Comparison of ENCODE assay signal across 8 cellular contexts in the genomic region with DNA sequence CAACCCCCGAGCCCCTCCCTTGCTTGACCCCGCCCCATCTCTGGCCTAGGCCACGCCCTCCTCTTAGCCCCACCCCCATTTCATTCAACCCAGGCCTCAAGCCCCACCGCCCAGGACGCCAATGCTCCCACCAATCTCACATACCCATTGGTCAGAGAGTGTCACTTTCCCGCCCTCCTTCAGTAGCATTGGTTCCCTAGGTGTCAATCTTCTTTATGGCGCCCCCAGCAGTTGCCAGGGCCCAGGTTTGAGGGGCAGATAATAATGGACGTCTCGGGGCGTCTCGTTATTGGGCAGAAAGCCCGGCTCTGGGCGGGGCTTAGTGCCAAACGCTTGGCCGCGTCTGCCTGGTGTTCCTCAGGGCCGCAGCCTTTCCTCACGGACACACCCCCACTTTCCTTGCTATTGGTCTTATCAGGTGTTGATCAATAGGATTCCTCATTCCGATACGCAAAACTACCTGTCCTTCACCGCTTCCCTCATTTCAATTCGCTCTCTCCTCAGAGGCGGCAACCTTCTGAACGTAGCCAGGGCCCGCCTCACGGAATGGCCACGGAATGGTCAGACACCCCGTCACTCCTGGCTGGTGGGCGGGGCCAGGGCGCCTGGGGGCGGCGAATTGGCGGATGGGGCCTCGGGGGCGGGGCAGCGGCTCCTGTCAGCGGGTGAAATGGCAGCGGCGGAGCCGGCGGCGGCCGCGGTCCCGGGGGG. TPM values are rescaled to one million over a fixed set of nuclear protein-coding genes. Genes with fewer than 3 reads are reported as not detected.
DNase-seq lines count a peak whose midpoint lies in the region; ATAC-seq and TF ChIP-seq lines count a peak whose summit lies in the region.

A gene (plus strand): TSS at position 658 of the 711 bp plus-strand sequence. CDS start 16,325 bp downstream, outside the sequence.

- H3K4me1 ChIP-seq in iPS DF 6.9 (ENCODE audit: control insufficient read depth, insufficient read depth, low read length) (peaks cover 4% of the 10 kb centered on the region; the same call in 1 of the 2 replicates), sigmoid colon (peaks cover 0 to 39% (median 32%) of the 10 kb centered on the region in 4 donors)

- peak within 1 kb of the TSS; percentile 64; the same call in 1 of the 2 replicates for H3K4me3 ChIP-seq in iPS DF 6.9 (ENCODE audit: low read length)
- H3K4me3 ChIP-seq in sigmoid colon = peak within 1 kb of the TSS; percentile 70 to 100 (median 90)

- H3K27ac ChIP-seq in 22Rv1 = peak within 1 kb of the TSS; percentile 37
- no peak within 1 kb of the TSS for H3K27ac ChIP-seq in iPS DF 6.9 (ENCODE audit: low read length)
- H3K27ac ChIP-seq in sigmoid colon = peak within 1 kb of the TSS in 3 of 4 donors; percentile 51 to 58 (median 55)

- TF ChIP-seq POLR2A in sigmoid colon (IDR thresholded peaks at IDR 0.05) = no peak

- TF ChIP-seq EP300 in sigmoid colon (IDR thresholded peaks at IDR 0.05) = no peak

- H3K36me3 ChIP-seq in iPS DF 6.9 (ENCODE audit: control insufficient read depth, insufficient read depth, low read length) (no peaks in the 10 kb centered on the region), sigmoid colon (no peaks in the 10 kb centered on the region)

- ATAC-seq in GM18519 (IDR thresholded peaks at IDR 0.05; ENCODE audit: low FRiP score, unreplicated experiment) (peak; percentile 86), HG03066 (IDR thresholded peaks at IDR 0.05; ENCODE audit: low read depth, unreplicated experiment) (peak; percentile 89)

- H3K27me3 ChIP-seq in iPS DF 6.9 (ENCODE audit: control insufficient read depth, insufficient read depth, low read length) (no peaks in the 10 kb centered on the region), sigmoid colon (peaks cover 0 to 4% (median 0%) of the 10 kb centered on the region in 3 donors)

- no CpG with 5 or more reads among the region's 45 CpGs for WGBS in iPS DF 6.9 (ENCODE audit: insufficient coverage, insufficient read length)
- 0 to 1% methylated on average over 45 of the region's 45 CpGs for WGBS in sigmoid colon, 2 donors

- H3K9me3 ChIP-seq in iPS DF 6.9 (ENCODE audit: control insufficient read depth, insufficient read depth, low read length) (no peaks in the 10 kb centered on the region), sigmoid colon (no peaks in the 10 kb centered on the region)

- TF ChIP-seq CTCF in 22Rv1 (IDR thresholded peaks at IDR 0.05) = no peak
- TF ChIP-seq CTCF in sigmoid colon (IDR thresholded peaks at IDR 0.05) = no peak

- intact Hi-C loops in sigmoid colon (cut with DNase I) = loop anchor here (1.0 kb wide), 1 partner anchor 74 kb away; a partner anchor contains a TSS

- DNase-seq in NCI-H2107 treated with DMSO at 0.1 percent for 48 hours (lab: John Stamatoyannopoulos, UW; ENCODE audit: unreplicated experiment) = peak; percentile 100
- DNase-seq in UCSD-AML1 (lab: John Stamatoyannopoulos, UW; ENCODE audit: unreplicated experiment) = peak; percentile 100
- peak; percentile 100 for DNase-seq in brain pericyte (ENCODE audit: low read depth, low spot score)
- DNase-seq in iPS DF 6.9 (ENCODE audit: low read depth, low spot score) = peak; percentile 98
- DNase-seq in sigmoid colon = peak; percentile 99

RNA-seq across cellular contexts. Expression of the gene that starts here (rescaled TPM):
- total RNA-seq in sigmoid colon = 10 to 100 TPM in 3 of 4 donors, 1 to 10 TPM in 1; 8.4 to 18.6 (median 12.5) TPM
- polyA plus RNA-seq in sigmoid colon = 10 to 100 TPM in 1 of 3 donors, 1 to 10 TPM in 2; 5.3 to 11.4 (median 6.0) TPM
